In the genomic region with DNA sequence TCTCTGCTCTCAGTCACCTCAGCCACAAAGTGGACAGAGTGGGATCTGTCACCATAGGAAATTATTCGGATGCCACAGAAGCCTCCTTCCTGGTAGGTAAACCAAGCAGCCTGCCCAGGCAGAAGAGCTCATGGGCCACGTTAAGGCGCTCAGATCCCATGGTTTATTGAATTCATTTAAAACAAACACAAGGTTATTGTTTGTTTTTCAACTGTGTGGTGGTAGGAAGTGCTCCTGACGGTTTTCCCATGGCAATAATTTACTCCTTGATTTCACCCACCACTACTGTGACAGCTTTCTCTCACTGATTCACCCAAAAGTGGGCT, we compare ENCODE assay signal across 24 cellular contexts. TPM values are rescaled to one million over a fixed set of nuclear protein-coding genes. Genes with fewer than 3 reads are reported as not detected.
"Had no signal": no experiment of that assay in that cellular context is flagged by ENCODE, and none has a peak within 500 bp of the region (broad histone marks: within the 10 kb centered on the region; RNA-seq: fewer than 3 reads in every experiment).

No MANE protein-coding gene starts in this region.

- H3K4me1 Mint-ChIP-seq: activated B cell treated with CpG ODN at 0.5 μM for 24 hours; activated CD4-positive, alpha-beta memory T cell treated with anti-CD3 and anti-CD28 coated beads, Interleukin-2, amount 10 ng/mL, durations not matched to agents 7 days and 5 days; activated CD8-positive, alpha-beta memory T cell treated with anti-CD3 and anti-CD28 coated beads, Interleukin-2, amount 10 ng/mL, durations not matched to agents 7 days and 5 days; activated naive CD8-positive, alpha-beta T cell treated with anti-CD3 and anti-CD28 coated beads for 36 hours; activated T-helper 17 cell treated with anti-CD3 and anti-CD28 coated beads, Interleukin-2, amount 50 U/mL, for 72 hours; endodermal cell had no signal

- H3K27ac Mint-ChIP-seq: activated B cell treated with CpG ODN at 0.5 μM for 24 hours; activated CD4-positive, alpha-beta memory T cell treated with anti-CD3 and anti-CD28 coated beads, Interleukin-2, amount 10 ng/mL, durations not matched to agents 7 days and 5 days; activated CD8-positive, alpha-beta memory T cell treated with anti-CD3 and anti-CD28 coated beads, Interleukin-2, amount 10 ng/mL, durations not matched to agents 7 days and 5 days; activated naive CD8-positive, alpha-beta T cell treated with anti-CD3 and anti-CD28 coated beads for 36 hours; activated T-helper 17 cell treated with anti-CD3 and anti-CD28 coated beads, Interleukin-2, amount 50 U/mL, for 72 hours; endodermal cell; T-helper 2 cell treated with Interferon-gamma antibody and Interleukin-4, amounts not matched to agents 5 μg/mL and 100 μg/mL, for 36 hours had no signal

- H3K27me3 ChIP-seq: left lung, ovary, upper lobe of left lung had no signal

- H3K4me2 ChIP-seq: smooth muscle cell had no signal

- H3K4me3 Mint-ChIP-seq: activated B cell treated with CpG ODN at 0.5 μM for 24 hours; activated CD4-positive, alpha-beta memory T cell treated with anti-CD3 and anti-CD28 coated beads, Interleukin-2, amount 10 ng/mL, durations not matched to agents 7 days and 5 days; activated CD8-positive, alpha-beta memory T cell treated with anti-CD3 and anti-CD28 coated beads, Interleukin-2, amount 10 ng/mL, durations not matched to agents 7 days and 5 days; activated naive CD8-positive, alpha-beta T cell treated with anti-CD3 and anti-CD28 coated beads for 36 hours; activated T-helper 17 cell treated with anti-CD3 and anti-CD28 coated beads, Interleukin-2, amount 50 U/mL, for 72 hours; endodermal cell; neural crest cell; T-helper 2 cell treated with Interferon-gamma antibody and Interleukin-4, amounts not matched to agents 5 μg/mL and 100 μg/mL, for 36 hours had no signal

- DNase-seq: activated B cell treated with CpG ODN at 0.5 μM for 24 hours; activated CD4-positive, alpha-beta memory T cell treated with anti-CD3 and anti-CD28 coated beads, Interleukin-2, amount 10 ng/mL, durations not matched to agents 7 days and 5 days; activated CD4-positive, alpha-beta T cell treated with anti-CD3 and anti-CD28 coated beads for 4 hours; activated CD8-positive, alpha-beta memory T cell treated with anti-CD3 and anti-CD28 coated beads, Interleukin-2, amount 10 ng/mL, durations not matched to agents 7 days and 5 days; activated naive CD4-positive, alpha-beta T cell; activated naive CD8-positive, alpha-beta T cell treated with anti-CD3 and anti-CD28 coated beads for 36 hours; activated T-cell treated with anti-CD3 and anti-CD28 coated beads, Interleukin-2, amount 50 U/mL, for 1 hour; amniotic stem cell; endodermal cell; foreskin keratinocyte; hippocampal formation; left lung; mammary epithelial cell; ovary; stimulated activated CD4-positive, alpha-beta T cell treated with anti-CD3 and anti-CD28 coated beads, Interleukin-4, amount 100 ng/mL, for 1 hour; stomach; upper lobe of left lung had no signal

- H3K9me3 ChIP-seq: left lung, ovary, stomach, upper lobe of left lung had no signal

- H3K4me3 ChIP-seq: left lung, ovary, smooth muscle cell, stomach, upper lobe of left lung had no signal

- H3K27ac ChIP-seq: epithelial cell of prostate, foreskin keratinocyte, left lung, ovary, stomach had no signal

- H3K36me3 ChIP-seq: ovary had no signal

- H3K36me3 Mint-ChIP-seq: activated CD8-positive, alpha-beta memory T cell treated with anti-CD3 and anti-CD28 coated beads, Interleukin-2, amount 10 ng/mL, durations not matched to agents 7 days and 5 days; activated naive CD8-positive, alpha-beta T cell treated with anti-CD3 and anti-CD28 coated beads for 36 hours had no signal

- ATAC-seq: activated CD8-positive, alpha-beta memory T cell treated with anti-CD3 and anti-CD28 coated beads, Interleukin-2, amount 10 ng/mL, durations not matched to agents 7 days and 5 days; activated T-helper 17 cell treated with anti-CD3 and anti-CD28 coated beads, Interleukin-2, amount 50 U/mL, for 72 hours; foreskin keratinocyte; left lung; sciatic nerve had no signal

- H3K4me1 ChIP-seq: foreskin keratinocyte, left lung had no signal

- H3K9me3 Mint-ChIP-seq: activated B cell treated with CpG ODN at 0.5 μM for 24 hours; activated CD4-positive, alpha-beta memory T cell treated with anti-CD3 and anti-CD28 coated beads, Interleukin-2, amount 10 ng/mL, durations not matched to agents 7 days and 5 days; activated naive CD8-positive, alpha-beta T cell treated with anti-CD3 and anti-CD28 coated beads for 36 hours; activated T-helper 17 cell treated with anti-CD3 and anti-CD28 coated beads, Interleukin-2, amount 50 U/mL, for 72 hours; endodermal cell; neural crest cell; T-helper 2 cell treated with Interferon-gamma antibody and Interleukin-4, amounts not matched to agents 5 μg/mL and 100 μg/mL, for 36 hours had no signal

RNA-seq across cellular contexts. Expression of a gene that starts 14.4 kb away (rescaled TPM):
- total RNA-seq: activated B cell treated with CpG ODN at 0.5 μM for 24 hours; activated CD4-positive, alpha-beta memory T cell treated with anti-CD3 and anti-CD28 coated beads, Interleukin-2, amount 10 ng/mL, durations not matched to agents 7 days and 5 days; activated CD8-positive, alpha-beta memory T cell treated with anti-CD3 and anti-CD28 coated beads, Interleukin-2, amount 10 ng/mL, durations not matched to agents 7 days and 5 days; activated naive CD8-positive, alpha-beta T cell treated with anti-CD3 and anti-CD28 coated beads for 36 hours; activated T-helper 17 cell treated with anti-CD3 and anti-CD28 coated beads, Interleukin-2, amount 50 U/mL, for 72 hours had no signal

RNA-seq across cellular contexts. Expression of a gene that starts 45.6 kb away (rescaled TPM):
- total RNA-seq: activated B cell treated with CpG ODN at 0.5 μM for 24 hours; activated CD4-positive, alpha-beta memory T cell treated with anti-CD3 and anti-CD28 coated beads, Interleukin-2, amount 10 ng/mL, durations not matched to agents 7 days and 5 days; activated CD8-positive, alpha-beta memory T cell treated with anti-CD3 and anti-CD28 coated beads, Interleukin-2, amount 10 ng/mL, durations not matched to agents 7 days and 5 days; activated naive CD8-positive, alpha-beta T cell treated with anti-CD3 and anti-CD28 coated beads for 36 hours; activated T-helper 17 cell treated with anti-CD3 and anti-CD28 coated beads, Interleukin-2, amount 50 U/mL, for 72 hours; neural crest cell; sciatic nerve; temporal lobe had no signal
